ENCODE assay signal across 9 cellular contexts in genomic region chr12:81759215-81759991, GRCh38. TPM values are rescaled to one million over a fixed set of nuclear protein-coding genes. Genes with fewer than 3 reads are reported as not detected.
DNase-seq lines count a peak whose midpoint lies in the region; ATAC-seq and TF ChIP-seq lines count a peak whose summit lies in the region.
"Had no signal": no experiment of that assay in that cellular context is flagged by ENCODE, and none has a peak within 500 bp of the region (broad histone marks: within the 10 kb centered on the region; RNA-seq: fewer than 3 reads in every experiment).

TSS of gene PPFIA2 (minus strand) at chr12:81759350.

- peak within 1 kb of the TSS; percentile 37 for H3K4me3 ChIP-seq in CD8-positive, alpha-beta memory T cell (ENCODE audit: low read length)
- H3K4me3 ChIP-seq in gastroesophageal sphincter = peak within 1 kb of the TSS; percentile 42 to 58

- ATAC-seq in activated T-cell treated with anti-CD3 and anti-CD28 coated beads, Interleukin-2, amount 50 U/mL, for 72 hours (replicated peaks in 1 of 2) = peak; percentile 51 to 70
- ATAC-seq in gastroesophageal sphincter = peak; percentile 55
- ATAC-seq in HG03520 (IDR thresholded peaks at IDR 0.05; ENCODE audit: unreplicated experiment) = no peak
- no peak for ATAC-seq in HG02852 (IDR thresholded peaks at IDR 0.05; ENCODE audit: unreplicated experiment)
- no peak for ATAC-seq in HG02623 (IDR thresholded peaks at IDR 0.05; ENCODE audit: unreplicated experiment)

- peaks cover 8% of the 10 kb centered on the region for H3K27me3 ChIP-seq in CD8-positive, alpha-beta memory T cell (ENCODE audit: insufficient read depth, low read length, poor library complexity, severe bottlenecking)
- peaks cover 17% of the 10 kb centered on the region for H3K27me3 ChIP-seq in gastroesophageal sphincter

- peaks cover 14 to 24% of the 10 kb centered on the region in 2 donors for H3K27me3 Mint-ChIP-seq in CD8-positive, alpha-beta memory T cell
- peaks cover 51% of the 10 kb centered on the region for H3K27me3 Mint-ChIP-seq in activated T-cell treated with anti-CD3 and anti-CD28 coated beads, Interleukin-2, amount 50 U/mL, for 72 hours (ENCODE audit: low read depth)
- peaks cover 56% of the 10 kb centered on the region for H3K27me3 Mint-ChIP-seq in neural crest cell (ENCODE audit: low read depth)

- CTCF ChIA-PET in CD8-positive, alpha-beta memory T cell (lab: Charles Lee) = no interaction called here

- POLR2A ChIA-PET in CD8-positive, alpha-beta memory T cell (lab: Charles Lee) = no interaction called here

- no peaks in the 10 kb centered on the region for H3K36me3 ChIP-seq in CD8-positive, alpha-beta memory T cell (ENCODE audit: insufficient read depth, low read length)
- no peaks in the 10 kb centered on the region for H3K36me3 ChIP-seq in gastroesophageal sphincter

- DNase-seq in CD8-positive, alpha-beta memory T cell = peak in 1 of 5 donors; percentile 20
- DNase-seq in NCI-H1105 treated with DMSO at 0.1 percent for 48 hours (lab: John Stamatoyannopoulos, UW) (peak; percentile 67), neural crest cell (ENCODE audit: low read depth, low spot score) (peak; percentile 14)
- peak; percentile 2 to 16 for DNase-seq in activated T-cell treated with anti-CD3 and anti-CD28 coated beads, Interleukin-2, amount 50 U/mL, for 72 hours

- no peak for TF ChIP-seq POLR2A in gastroesophageal sphincter (IDR thresholded peaks at IDR 0.05)

- peaks cover 8 to 13% (median 13%) of the 10 kb centered on the region in 3 donors for H3K4me1 Mint-ChIP-seq in CD8-positive, alpha-beta memory T cell
- peaks cover 15% of the 10 kb centered on the region for H3K4me1 Mint-ChIP-seq in activated T-cell treated with anti-CD3 and anti-CD28 coated beads, Interleukin-2, amount 50 U/mL, for 72 hours (ENCODE audit: low read depth)
- peaks cover 10% of the 10 kb centered on the region for H3K4me1 Mint-ChIP-seq in neural crest cell

- TF ChIP-seq CTCF in gastroesophageal sphincter (IDR thresholded peaks at IDR 0.05) (no peak), neural crest cell (conservative IDR thresholded peaks at IDR 0.05) (no peak)

- peak within 1 kb of the TSS; percentile 57 to 87 (median 67) for H3K4me3 Mint-ChIP-seq in CD8-positive, alpha-beta memory T cell
- H3K4me3 Mint-ChIP-seq in activated T-cell treated with anti-CD3 and anti-CD28 coated beads, Interleukin-2, amount 50 U/mL, for 72 hours = peak within 1 kb of the TSS; percentile 80 to 83
- H3K4me3 Mint-ChIP-seq in neural crest cell = peak within 1 kb of the TSS; percentile 95

- no peaks in the 10 kb centered on the region for H3K9me3 ChIP-seq in CD8-positive, alpha-beta memory T cell (ENCODE audit: low read length)
- H3K9me3 ChIP-seq in gastroesophageal sphincter = no peaks in the 10 kb centered on the region

- peaks cover 0 to 4% (median 0%) of the 10 kb centered on the region in 5 donors for H3K9me3 Mint-ChIP-seq in CD8-positive, alpha-beta memory T cell
- no peaks in the 10 kb centered on the region for H3K9me3 Mint-ChIP-seq in activated T-cell treated with anti-CD3 and anti-CD28 coated beads, Interleukin-2, amount 50 U/mL, for 72 hours
- peaks cover 6% of the 10 kb centered on the region for H3K9me3 Mint-ChIP-seq in neural crest cell

- no peaks in the 10 kb centered on the region for H3K4me1 ChIP-seq in CD8-positive, alpha-beta memory T cell (ENCODE audit: insufficient read depth, low read length)
- H3K4me1 ChIP-seq in gastroesophageal sphincter = peaks cover 0 to 26% (median 4%) of the 10 kb centered on the region in 3 donors

- WGBS in gastroesophageal sphincter (ENCODE audit: low coverage in 1 of 2), 2 donors = 2 to 9% methylated on average over 13 to 16 of the region's 31 CpGs

- no peak for TF ChIP-seq EP300 in gastroesophageal sphincter (IDR thresholded peaks at IDR 0.05)

- H3K36me3 Mint-ChIP-seq in CD8-positive, alpha-beta memory T cell = peaks cover 0 to 1% (median 0%) of the 10 kb centered on the region in 3 donors
- no peaks in the 10 kb centered on the region for H3K36me3 Mint-ChIP-seq in activated T-cell treated with anti-CD3 and anti-CD28 coated beads, Interleukin-2, amount 50 U/mL, for 72 hours (ENCODE audit: insufficient read depth in 2 of 2)
- H3K36me3 Mint-ChIP-seq in neural crest cell (ENCODE audit: low read depth) = no peaks in the 10 kb centered on the region

- H3K27ac ChIP-seq in CD8-positive, alpha-beta memory T cell (ENCODE audit: low read depth, low read length) = no peak within 1 kb of the TSS
- H3K27ac ChIP-seq in gastroesophageal sphincter = peak within 1 kb of the TSS in 1 of 4 donors; percentile 39

- no peak within 1 kb of the TSS for H3K27ac Mint-ChIP-seq in CD8-positive, alpha-beta memory T cell
- H3K27ac Mint-ChIP-seq in activated T-cell treated with anti-CD3 and anti-CD28 coated beads, Interleukin-2, amount 50 U/mL, for 72 hours = no peak within 1 kb of the TSS
- peak within 1 kb of the TSS; percentile 50 for H3K27ac Mint-ChIP-seq in neural crest cell (ENCODE audit: unreplicated experiment)

RNA-seq across cellular contexts. Expression of gene PPFIA2, which starts in this region (rescaled TPM):
- total RNA-seq in CD8-positive, alpha-beta memory T cell = not detected
- not detected for polyA plus RNA-seq in CD8-positive, alpha-beta memory T cell
- not detected for total RNA-seq in activated T-cell treated with anti-CD3 and anti-CD28 coated beads, Interleukin-2, amount 50 U/mL, for 72 hours
- total RNA-seq in gastroesophageal sphincter (10 to 100 TPM in 1 of 4 donors, 1 to 10 TPM in 2, under 1 TPM in 1; 0.81 to 25.2 (median 4.9) TPM), neural crest cell (4.1 and 8.3 TPM in 2 replicates)
- total RNA-seq: lung microvascular endothelial cell had no signal

Comparison
In these comparisons a context has a peak if more than half of its experiments do, and no peak if none do; other contexts are left out.
1. Peak in DNase-seq and ATAC-seq in activated T-cell treated with anti-CD3 and anti-CD28 coated beads, Interleukin-2, amount 50 U/mL, for 72 hours; RNA of the gene not detected or under 1 TPM.